Comparison of ENCODE assay signal across 15 cellular contexts in genomic region chr17:46121165-46121764, GRCh38.
DNase-seq lines count a peak whose midpoint lies in the region; ATAC-seq and TF ChIP-seq lines count a peak whose summit lies in the region.
"Had no signal": no experiment of that assay in that cellular context is flagged by ENCODE, and none has a peak within 500 bp of the region (broad histone marks: within the 10 kb centered on the region; RNA-seq: fewer than 3 reads in every experiment).

No MANE protein-coding gene starts in this region.

- H3K27ac Mint-ChIP-seq in activated CD4-positive, alpha-beta T cell treated with anti-CD3 and anti-CD28 coated beads for 36 hours: peak overlapping the region; percentile 23
- H3K27ac Mint-ChIP-seq in activated CD4-positive, alpha-beta T cell treated with anti-CD3 and anti-CD28 coated beads, Interleukin-2, amount 10 ng/mL, durations not matched to agents 7 days and 5 days: no peak overlapping the region
- H3K27ac Mint-ChIP-seq in T-helper 2 cell treated with Interferon-gamma antibody and Interleukin-4, amounts not matched to agents 5 μg/mL and 100 μg/mL, for 36 hours: no peak overlapping the region
- no peak overlapping the region for H3K27ac Mint-ChIP-seq in activated CD4-positive, alpha-beta memory T cell treated with anti-CD3 and anti-CD28 coated beads for 36 hours

- H3K4me1 Mint-ChIP-seq in activated CD4-positive, alpha-beta T cell treated with anti-CD3 and anti-CD28 coated beads for 36 hours: peaks cover 75% of the 10 kb centered on the region
- H3K4me1 Mint-ChIP-seq in activated CD4-positive, alpha-beta T cell treated with anti-CD3 and anti-CD28 coated beads, Interleukin-2, amount 10 ng/mL, durations not matched to agents 7 days and 5 days: peaks cover 46% of the 10 kb centered on the region
- H3K4me1 Mint-ChIP-seq in T-helper 2 cell treated with Interferon-gamma antibody and Interleukin-4, amounts not matched to agents 5 μg/mL and 100 μg/mL, for 36 hours (ENCODE audit: low read depth): peaks cover 41% of the 10 kb centered on the region
- peaks cover 72% of the 10 kb centered on the region for H3K4me1 Mint-ChIP-seq in activated CD4-positive, alpha-beta memory T cell treated with anti-CD3 and anti-CD28 coated beads for 36 hours (ENCODE audit: low read depth)

- in situ Hi-C loops in Panc1 (cut with HindIII; ENCODE audit: low pct_unique_long_range_greater_than_20kb, low sequenced_read_pairs): no loop called here

- H3K4me3 ChIP-seq in Panc1 (ENCODE audit: low read depth in 2 of 2, low read length in 2 of 2): no peak overlapping the region
- H3K4me3 ChIP-seq in skeletal muscle satellite cell (ENCODE audit: low read length): no peak overlapping the region

- H3K4me3 Mint-ChIP-seq in activated CD4-positive, alpha-beta T cell treated with anti-CD3 and anti-CD28 coated beads for 36 hours: no peak overlapping the region
- H3K4me3 Mint-ChIP-seq in activated CD4-positive, alpha-beta T cell treated with anti-CD3 and anti-CD28 coated beads, Interleukin-2, amount 10 ng/mL, durations not matched to agents 7 days and 5 days: no peak overlapping the region
- no peak overlapping the region for H3K4me3 Mint-ChIP-seq in T-helper 2 cell treated with Interferon-gamma antibody and Interleukin-4, amounts not matched to agents 5 μg/mL and 100 μg/mL, for 36 hours
- no peak overlapping the region for H3K4me3 Mint-ChIP-seq in activated CD4-positive, alpha-beta memory T cell treated with anti-CD3 and anti-CD28 coated beads for 36 hours

- H3K36me3 ChIP-seq in Panc1 (ENCODE audit: control insufficient read depth, insufficient read depth, low read length) (no peaks in the 10 kb centered on the region), skeletal muscle satellite cell (ENCODE audit: insufficient read depth, low read length) (no peaks in the 10 kb centered on the region)

- H3K27me3 ChIP-seq in Panc1 (ENCODE audit: control insufficient read depth, insufficient read depth, low read length) (no peaks in the 10 kb centered on the region), skeletal muscle satellite cell (ENCODE audit: control insufficient read depth, insufficient read depth, low read length) (no peaks in the 10 kb centered on the region)

- TSS peak; percentile 20 for BruUV-seq in Panc1 (replicated peaks; lab: Mats Ljungman, UMichigan)

- no peak for TF ChIP-seq CTCF in Panc1 (IDR thresholded peaks at IDR 0.05)

- H3K4me1 ChIP-seq in Panc1 (ENCODE audit: control insufficient read depth, insufficient read depth, low read length) (peaks cover 3% of the 10 kb centered on the region), skeletal muscle satellite cell (ENCODE audit: control insufficient read depth, insufficient read depth, low read length) (peaks cover 24% of the 10 kb centered on the region)

- ATAC-seq in activated CD4-positive, alpha-beta T cell treated with anti-CD3 and anti-CD28 coated beads for 36 hours: no peak
- ATAC-seq in Panc1 (no peak), Right ventricle myocardium superior (ENCODE audit: poor library complexity) (peak; percentile 52), HG02610 (IDR thresholded peaks at IDR 0.05; ENCODE audit: unreplicated experiment) (no peak)

- intact Hi-C loops in activated CD4-positive, alpha-beta T cell treated with anti-CD3 and anti-CD28 coated beads for 36 hours (cut with DNase I, micrococcal nuclease): loop anchor here in 1 of 2 experiments (5.0 kb wide), 1 partner anchor 36 kb away; no protein-coding TSS in a partner anchor
- intact Hi-C loops in Panc1 (cut with micrococcal nuclease; ENCODE audit: unreplicated experiment): no loop called here
- intact Hi-C loops in Right ventricle myocardium superior (cut with DNase I): no loop called here
- intact Hi-C loops in activated CD4-positive, alpha-beta memory T cell treated with anti-CD3 and anti-CD28 coated beads for 36 hours (cut with micrococcal nuclease): no loop called here

- no peak overlapping the region for H3K27ac ChIP-seq in Panc1 (ENCODE audit: low read length)
- H3K27ac ChIP-seq: epithelial cell of prostate, HL-60 had no signal

- peak overlapping the region; percentile 7 for H3K4me2 ChIP-seq in skeletal muscle satellite cell (ENCODE audit: low read length)

- H3K9me3 ChIP-seq in Panc1 (ENCODE audit: control insufficient read depth, insufficient read depth, low read depth, low read length): no peaks in the 10 kb centered on the region
- H3K9me3 ChIP-seq in skeletal muscle satellite cell (replicated peaks; ENCODE audit: low read length): no peaks in the 10 kb centered on the region

- CTCF ChIA-PET in activated CD4-positive, alpha-beta T cell treated with anti-CD3 and anti-CD28 coated beads for 36 hours (lab: Charles Lee): interaction anchor here (1.1 to 2.9 kb wide), 3 partner anchors 11 to 38 kb away, joined by 3 to 13 read pairs (median 3); no protein-coding TSS in a partner anchor
- CTCF ChIA-PET in activated CD4-positive, alpha-beta T cell treated with anti-CD3 and anti-CD28 coated beads, Interleukin-2, amount 10 ng/mL, durations not matched to agents 7 days and 5 days (lab: Charles Lee): interaction anchor here (0.8 to 2.3 kb wide), 3 partner anchors 22 to 72 kb away, joined by 3 to 8 read pairs (median 3); partner anchors contain the start of gene KANSL1
- CTCF ChIA-PET in Panc1 (lab: Charles Lee): no interaction called here
- CTCF ChIA-PET in activated CD4-positive, alpha-beta memory T cell treated with anti-CD3 and anti-CD28 coated beads for 36 hours (lab: Charles Lee): interaction anchor here (1.1 to 2.2 kb wide), 2 partner anchors 25 to 77 kb away, joined by 4 to 6 read pairs; no protein-coding TSS in a partner anchor

- H3K9ac ChIP-seq in skeletal muscle satellite cell (ENCODE audit: low read depth, low read length): no peak overlapping the region

- peaks cover 14% of the 10 kb centered on the region for H3K36me3 Mint-ChIP-seq in activated CD4-positive, alpha-beta T cell treated with anti-CD3 and anti-CD28 coated beads for 36 hours (ENCODE audit: low read depth)
- peaks cover 34% of the 10 kb centered on the region for H3K36me3 Mint-ChIP-seq in activated CD4-positive, alpha-beta T cell treated with anti-CD3 and anti-CD28 coated beads, Interleukin-2, amount 10 ng/mL, durations not matched to agents 7 days and 5 days (ENCODE audit: low read depth)
- H3K36me3 Mint-ChIP-seq in T-helper 2 cell treated with Interferon-gamma antibody and Interleukin-4, amounts not matched to agents 5 μg/mL and 100 μg/mL, for 36 hours (ENCODE audit: low read depth): peaks cover 18% of the 10 kb centered on the region
- no peaks in the 10 kb centered on the region for H3K36me3 Mint-ChIP-seq in activated CD4-positive, alpha-beta memory T cell treated with anti-CD3 and anti-CD28 coated beads for 36 hours

- POLR2A ChIA-PET in activated CD4-positive, alpha-beta T cell treated with anti-CD3 and anti-CD28 coated beads for 36 hours (lab: Charles Lee): no interaction called here
- POLR2A ChIA-PET in activated CD4-positive, alpha-beta T cell treated with anti-CD3 and anti-CD28 coated beads, Interleukin-2, amount 10 ng/mL, durations not matched to agents 7 days and 5 days (lab: Charles Lee): no interaction called here
- POLR2A ChIA-PET in Panc1 (lab: Charles Lee): interaction anchor here (0.7 kb wide), 1 partner anchor 15 kb away, joined by 6 read pairs; no protein-coding TSS in a partner anchor
- POLR2A ChIA-PET in activated CD4-positive, alpha-beta memory T cell treated with anti-CD3 and anti-CD28 coated beads for 36 hours (lab: Charles Lee): no interaction called here

- no peak for DNase-seq in activated CD4-positive, alpha-beta T cell treated with anti-CD3 and anti-CD28 coated beads for 36 hours
- no peak for DNase-seq in activated CD4-positive, alpha-beta T cell treated with anti-CD3 and anti-CD28 coated beads, Interleukin-2, amount 10 ng/mL, durations not matched to agents 7 days and 5 days
- no peak for DNase-seq in Panc1 (ENCODE audit: low read depth, low spot score)
- no peak for DNase-seq in Right ventricle myocardium superior
- DNase-seq in T-helper 2 cell treated with Interferon-gamma antibody and Interleukin-4, amounts not matched to agents 5 μg/mL and 100 μg/mL, for 36 hours (ENCODE audit: low spot score): no peak
- DNase-seq in activated CD4-positive, alpha-beta memory T cell treated with anti-CD3 and anti-CD28 coated beads for 36 hours: no peak
- DNase-seq: 8988T; activated CD4-positive, alpha-beta T cell treated with anti-CD3 and anti-CD28 coated beads, Interleukin-2, amount 50 U/mL, for 48 hours; NCI-H1092; NCI-H748 treated with DMSO at 0.1 percent for 48 hours; stimulated activated CD4-positive, alpha-beta T cell treated with anti-CD3 and anti-CD28 coated beads, Interleukin-15, amount 100 ng/mL, for 24 hours had no signal

- H3K27me3 Mint-ChIP-seq in activated CD4-positive, alpha-beta T cell treated with anti-CD3 and anti-CD28 coated beads for 36 hours: no peaks in the 10 kb centered on the region
- no peaks in the 10 kb centered on the region for H3K27me3 Mint-ChIP-seq in activated CD4-positive, alpha-beta T cell treated with anti-CD3 and anti-CD28 coated beads, Interleukin-2, amount 10 ng/mL, durations not matched to agents 7 days and 5 days
- H3K27me3 Mint-ChIP-seq in T-helper 2 cell treated with Interferon-gamma antibody and Interleukin-4, amounts not matched to agents 5 μg/mL and 100 μg/mL, for 36 hours (ENCODE audit: low read depth): no peaks in the 10 kb centered on the region
- no peaks in the 10 kb centered on the region for H3K27me3 Mint-ChIP-seq in activated CD4-positive, alpha-beta memory T cell treated with anti-CD3 and anti-CD28 coated beads for 36 hours

- no peaks in the 10 kb centered on the region for H3K9me3 Mint-ChIP-seq in activated CD4-positive, alpha-beta T cell treated with anti-CD3 and anti-CD28 coated beads for 36 hours (ENCODE audit: low read depth)
- no peaks in the 10 kb centered on the region for H3K9me3 Mint-ChIP-seq in activated CD4-positive, alpha-beta T cell treated with anti-CD3 and anti-CD28 coated beads, Interleukin-2, amount 10 ng/mL, durations not matched to agents 7 days and 5 days
- H3K9me3 Mint-ChIP-seq in T-helper 2 cell treated with Interferon-gamma antibody and Interleukin-4, amounts not matched to agents 5 μg/mL and 100 μg/mL, for 36 hours: no peaks in the 10 kb centered on the region
- H3K9me3 Mint-ChIP-seq in activated CD4-positive, alpha-beta memory T cell treated with anti-CD3 and anti-CD28 coated beads for 36 hours: no peaks in the 10 kb centered on the region
